Comparison of ENCODE assay signal across 31 cellular contexts in genomic region chr3:111480091-111480490, GRCh38.
DNase-seq lines count a peak whose midpoint lies in the region; ATAC-seq, FAIRE-seq and TF ChIP-seq lines count a peak whose summit lies in the region.
"Had no signal": no experiment of that assay in that cellular context is flagged by ENCODE, and none has a peak within 500 bp of the region (broad histone marks: within the 10 kb centered on the region; RNA-seq: fewer than 3 reads in every experiment).

No MANE protein-coding gene starts in this region.

- H3K9me1 ChIP-seq in K562 (ENCODE audit: control insufficient read depth, insufficient read depth, low read length): no peaks in the 10 kb centered on the region

- no peaks in the 10 kb centered on the region for H3K79me2 ChIP-seq in K562 (ENCODE audit: control insufficient read depth, insufficient read depth, low read length)

- H4K20me1 ChIP-seq in K562 (replicated peaks; ENCODE audit: control insufficient read depth, insufficient read depth, low read length): no peaks in the 10 kb centered on the region
- H4K20me1 ChIP-seq: BLaER1; BLaER1 treated with 17β-estradiol and CSF1 and Interleukin-3, amounts not matched to agents 10 nM and 100 nM had no signal

- H3K9me3 ChIP-seq in liver (ENCODE audit: control insufficient read depth in 4 of 4, low read length in 3 of 4) (no peaks in the 10 kb centered on the region), right lobe of liver (no peaks in the 10 kb centered on the region), K562 (replicated peaks; ENCODE audit: control insufficient read depth, insufficient read depth, low read depth, low read length) (no peaks in the 10 kb centered on the region)
- H3K9me3 ChIP-seq: A549; BE2C; BLaER1; BLaER1 treated with 17β-estradiol and CSF1 and Interleukin-3, amounts not matched to agents 10 nM and 100 nM had no signal

- FAIRE-seq in K562 (lab: Jason Lieb, UNC): no peak
- FAIRE-seq: A204.1, A549, D721Med had no signal

- no peak overlapping the region for H2AFZ ChIP-seq in K562 (ENCODE audit: low read depth, low read length)

- H3K27me3 ChIP-seq in liver (ENCODE audit: control insufficient read depth in 4 of 4, insufficient read depth in 4 of 4, low read length in 3 of 4) (no peaks in the 10 kb centered on the region), right lobe of liver (no peaks in the 10 kb centered on the region), K562 (ENCODE audit: control insufficient read depth in 2 of 2, insufficient read depth in 2 of 2, low read length in 2 of 2) (no peaks in the 10 kb centered on the region)
- H3K27me3 ChIP-seq: BE2C; BLaER1; BLaER1 treated with 17β-estradiol and CSF1 and Interleukin-3, amounts not matched to agents 10 nM and 100 nM had no signal

- in situ Hi-C loops in K562 (cut with MboI): loop anchor here (25.0 kb wide), 1 partner anchor 1743 kb away; no protein-coding TSS in a partner anchor

- DNase-seq in right lobe of liver: no peak
- no peak for DNase-seq in K562 (ENCODE audit: extremely low read depth in 1 of 4, low spot score in 3 of 4)
- DNase-seq: 8988T; ACHN; AML-193; BE2C; C1 segment of cervical spinal cord; Caco-2; Calu3; CD4-positive, alpha-beta memory T cell; CD4-positive, alpha-beta T cell; CD4-positive, CD25-positive, alpha-beta regulatory T cell; CD8-positive, alpha-beta memory T cell; CD8-positive, alpha-beta T cell; COR-L47; DMS 273 treated with DMSO at 0.1 percent for 48 hours; DMS153; DMS53; DMS79; DMS79 treated with DMSO at 0.1 percent for 48 hours; DND-41; EL had no signal

- POLR2A ChIA-PET in K562 (lab: Yijun Ruan, JAX): no interaction called here

- TF ChIP-seq EP300 in K562 (IDR thresholded peaks at IDR 0.05; ENCODE audit: low read length): no peak

- H3K27ac ChIP-seq in liver (ENCODE audit: low read depth in 1 of 2, low read length in 2 of 2): no peak overlapping the region
- no peak overlapping the region for H3K27ac ChIP-seq in right lobe of liver
- no peak overlapping the region for H3K27ac ChIP-seq in K562 (ENCODE audit: extremely low read depth, low read depth, low read length)
- H3K27ac ChIP-seq: 22Rv1; A549; BLaER1; BLaER1 treated with 17β-estradiol and CSF1 and Interleukin-3, amounts not matched to agents 10 nM and 100 nM; C4-2B had no signal

- H3K4me1 ChIP-seq in liver (ENCODE audit: control insufficient read depth in 4 of 4, insufficient read depth in 4 of 4, low read length in 3 of 4) (no peaks in the 10 kb centered on the region), right lobe of liver (no peaks in the 10 kb centered on the region), K562 (replicated peaks in 1 of 2; ENCODE audit: control insufficient read depth in 2 of 2, insufficient read depth in 2 of 2, low read length in 2 of 2) (no peaks in the 10 kb centered on the region)
- H3K4me1 ChIP-seq: A549; BE2C; BLaER1; BLaER1 treated with 17β-estradiol and CSF1 and Interleukin-3, amounts not matched to agents 10 nM and 100 nM had no signal

- ATAC-seq in right lobe of liver (no peak), K562 (no peak), HG03460 (IDR thresholded peaks at IDR 0.05; ENCODE audit: unreplicated experiment) (no peak)
- ATAC-seq: A549; CD8-positive, alpha-beta T cell had no signal

- BruUV-seq in K562 (replicated peaks; lab: Mats Ljungman, UMichigan): no TSS peak

- CTCF ChIA-PET in K562 (lab: Yijun Ruan, JAX; ENCODE audit: low intra/inter-chr PET ratio): no interaction called here

- WGBS in liver: 94% methylated on average over 1 of the region's 1 CpG
- 78% methylated on average over 1 of the region's 1 CpG for WGBS in right lobe of liver (ENCODE audit: insufficient coverage, low coverage, low lambda C conversion rate, missing lambda C conversion rate)
- WGBS in K562 (ENCODE audit: insufficient coverage, low coverage, missing lambda C conversion rate): 0% methylated on average over 1 of the region's 1 CpG

- H3K36me3 ChIP-seq in liver (ENCODE audit: control insufficient read depth in 4 of 4, insufficient read depth in 3 of 4, low read depth in 1 of 4, low read length in 3 of 4): no peaks in the 10 kb centered on the region
- H3K36me3 ChIP-seq in right lobe of liver: no peaks in the 10 kb centered on the region
- H3K36me3 ChIP-seq in K562 (ENCODE audit: control insufficient read depth, insufficient read depth, low read length): no peaks in the 10 kb centered on the region
- H3K36me3 ChIP-seq: BE2C; BLaER1; BLaER1 treated with 17β-estradiol and CSF1 and Interleukin-3, amounts not matched to agents 10 nM and 100 nM had no signal

- TF ChIP-seq POLR2A in right lobe of liver (IDR thresholded peaks at IDR 0.05): no peak
- no peak for TF ChIP-seq POLR2A in K562 (conservative IDR thresholded peaks at IDR 0.05)

- TF ChIP-seq RAD21 in liver (IDR thresholded peaks at IDR 0.05) (no peak), K562 (CRISPR knock-in tag; conservative IDR thresholded peaks at IDR 0.05 in 1 of 2, IDR thresholded peaks at IDR 0.05 in 1 of 2) (no peak)

- H3K4me3 ChIP-seq in liver (ENCODE audit: low read depth in 1 of 3, low read length in 3 of 3) (no peak overlapping the region), right lobe of liver (no peak overlapping the region), K562 (no peak overlapping the region)
- H3K4me3 ChIP-seq: A549; BLaER1; BLaER1 treated with 17β-estradiol and CSF1 and Interleukin-3, amounts not matched to agents 10 nM and 100 nM had no signal

- H3K4me2 ChIP-seq in K562 (ENCODE audit: insufficient read depth, low read length): no peak overlapping the region
- H3K4me2 ChIP-seq: A549; BLaER1; BLaER1 treated with 17β-estradiol and CSF1 and Interleukin-3, amounts not matched to agents 10 nM and 100 nM had no signal

- H3K9ac ChIP-seq in liver (ENCODE audit: low read depth in 1 of 2, low read length in 2 of 2): no peak overlapping the region
- H3K9ac ChIP-seq in K562 (ENCODE audit: insufficient read depth in 1 of 2, low read depth in 2 of 2, low read length in 2 of 2): no peak overlapping the region
- H3K9ac ChIP-seq: BLaER1; BLaER1 treated with 17β-estradiol and CSF1 and Interleukin-3, amounts not matched to agents 10 nM and 100 nM had no signal

- TF ChIP-seq CTCF in liver (IDR thresholded peaks at IDR 0.05; ENCODE audit: low read depth, low read length, missing input control) (no peak), right lobe of liver (IDR thresholded peaks at IDR 0.05) (no peak), K562 (IDR thresholded peaks at IDR 0.05 in 2 of 3, conservative IDR thresholded peaks at IDR 0.05 in 1 of 3; ENCODE audit: insufficient read depth in 2 of 3, low read depth in 1 of 3, low read length in 3 of 3) (no peak)

- intact Hi-C loops in right lobe of liver (cut with DNase I): no loop called here
- intact Hi-C loops in K562 (cut with micrococcal nuclease): no loop called here

TF ChIP-seq in liver, 16 proteins besides CTCF, POLR2A, EP300 and RAD21:
- TF ChIP-seq HNF4G (IDR thresholded peaks at IDR 0.05): peak; percentile 11
- TF ChIP-seq RXRA (IDR thresholded peaks at IDR 0.05): no peak

TF ChIP-seq in K562, 482 proteins besides CTCF, POLR2A, EP300 and RAD21 (continues in another document):
- TF ChIP-seq ARNT (IDR thresholded peaks at IDR 0.05): no peak
- no peak for TF ChIP-seq NR2C2 (CRISPR knock-in tag; IDR thresholded peaks at IDR 0.05)
- no peak for TF ChIP-seq NR2C2 (tag; IDR thresholded peaks at IDR 0.05)
- no peak for TF ChIP-seq GABPA (tag; conservative IDR thresholded peaks at IDR 0.05; ENCODE audit: low read depth)
- no peak for TF ChIP-seq NCOR1 (IDR thresholded peaks at IDR 0.05)
- 0 out of 6 replicates have a peak, but pooled peaks of 1 of the 3 experiments have one; percentile 30 for TF ChIP-seq ZBTB11 (CRISPR knock-in tag; IDR thresholded peaks at IDR 0.05)
- no peak for TF ChIP-seq MAZ (CRISPR knock-in tag; conservative IDR thresholded peaks at IDR 0.05 in 1 of 2, IDR thresholded peaks at IDR 0.05 in 1 of 2)
- no peak for TF ChIP-seq SOX6 (IDR thresholded peaks at IDR 0.05)
- no peak for TF ChIP-seq MTA1 (IDR thresholded peaks at IDR 0.05; ENCODE audit: borderline replicate concordance)
- no peak for TF ChIP-seq EGR1 (conservative IDR thresholded peaks at IDR 0.05)
- TF ChIP-seq ATF7 (IDR thresholded peaks at IDR 0.05): no peak
- no peak for TF ChIP-seq TBP (optimal IDR thresholded peaks at IDR 0.05; ENCODE audit: low read depth, low read length)
- no peak for TF ChIP-seq GMEB1 (CRISPR knock-in tag; IDR thresholded peaks at IDR 0.05)
